Comparison of ENCODE assay signal across 17 cellular contexts in the genomic region with DNA sequence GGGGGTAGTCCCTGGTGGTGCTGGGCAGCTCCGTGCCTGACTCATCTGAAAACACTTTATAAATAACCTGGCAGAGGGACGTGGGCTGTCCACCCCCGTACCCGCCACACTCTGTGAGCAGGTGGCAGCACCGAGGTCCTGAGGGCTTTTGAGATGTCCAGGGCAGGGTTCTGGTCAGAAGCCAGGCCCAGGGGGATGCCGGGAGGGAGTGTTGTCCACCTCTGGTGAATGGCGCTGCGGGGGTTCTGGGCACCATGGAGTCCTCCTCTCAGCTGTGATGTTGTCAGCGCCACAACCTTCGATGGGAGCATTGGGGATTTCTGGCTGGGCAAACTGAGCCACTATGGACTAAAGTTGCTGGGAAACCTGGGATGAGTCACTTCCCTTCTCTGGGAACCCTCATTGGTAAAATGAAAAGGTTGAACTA. TPM values are rescaled to one million over a fixed set of nuclear protein-coding genes. Genes with fewer than 3 reads are reported as not detected.
DNase-seq lines count a peak whose midpoint lies in the region; ATAC-seq and TF ChIP-seq lines count a peak whose summit lies in the region.
"Had no signal": no experiment of that assay in that cellular context is flagged by ENCODE, and none has a peak within 500 bp of the region (broad histone marks: within the 10 kb centered on the region; RNA-seq: fewer than 3 reads in every experiment).

No MANE protein-coding gene starts in this region.

- H2AFZ ChIP-seq in mammary epithelial cell (ENCODE audit: low read depth, low read length): peak overlapping the region; percentile 54

- ATAC-seq in left lung (peak; percentile 39), GM19467 (IDR thresholded peaks at IDR 0.05; ENCODE audit: unreplicated experiment) (no peak), GM18867 (IDR thresholded peaks at IDR 0.05; ENCODE audit: unreplicated experiment) (no peak)

- no peaks in the 10 kb centered on the region for H4K20me1 ChIP-seq in mammary epithelial cell (ENCODE audit: insufficient read depth, low read length)

- H3K27ac ChIP-seq in mammary epithelial cell (ENCODE audit: insufficient read depth, low read depth, low read length): no peak overlapping the region
- no peak overlapping the region for H3K27ac ChIP-seq in left lung
- H3K27ac ChIP-seq in tibial artery: no peak overlapping the region
- H3K27ac ChIP-seq: ascending aorta, right lobe of liver, upper lobe of left lung had no signal

- H3K79me2 ChIP-seq in mammary epithelial cell (ENCODE audit: insufficient read depth, low read length): no peaks in the 10 kb centered on the region

- in situ Hi-C loops in Caki2 (cut with HindIII; ENCODE audit: low pct_unique_long_range_greater_than_20kb, low sequenced_read_pairs) (no loop called here), mammary epithelial cell (cut with MboI; ENCODE audit: low sequenced_read_pairs in 2 of 2) (no loop called here)

- no TSS peak for BruUV-seq in mammary epithelial cell (replicated peaks; lab: Mats Ljungman, UMichigan)

- DNase-seq in Caki2 (ENCODE audit: low read depth) (peak; percentile 23), HT1080 (ENCODE audit: low read depth) (peak; percentile 33), mammary epithelial cell (peak; percentile 79), left lung (no peak), tibial artery (no peak)
- DNase-seq in stimulated activated CD4-positive, alpha-beta T cell treated with anti-CD3 and anti-CD28 coated beads, Interleukin-4, amount 100 ng/mL, for 1 hour: no peak
- DNase-seq: activated gamma-delta T cell; AML-193; MG63; right lobe of liver; stimulated activated CD4-positive, alpha-beta T cell treated with anti-CD3 and anti-CD28 coated beads, Interleukin-2, amount 100 ng/mL, for 48 hours; SW 1271; upper lobe of left lung had no signal

- H3K4me3 ChIP-seq in mammary epithelial cell (replicated peaks in 1 of 3; ENCODE audit: insufficient read depth in 1 of 3, low read depth in 2 of 3, low read length in 3 of 3) (no peak overlapping the region), left lung (no peak overlapping the region), tibial artery (no peak overlapping the region)
- H3K4me3 ChIP-seq: ascending aorta, MG63, right lobe of liver, upper lobe of left lung had no signal

- CTCF ChIA-PET in mammary epithelial cell (lab: Charles Lee; ENCODE audit: low non-redundant PET): no interaction called here

- H3K4me2 ChIP-seq in mammary epithelial cell (ENCODE audit: insufficient read depth, low read depth, low read length): peak overlapping the region; percentile 42

- H3K4me1 ChIP-seq in mammary epithelial cell (ENCODE audit: insufficient read depth, low read length) (peaks cover 16% of the 10 kb centered on the region), left lung (no peaks in the 10 kb centered on the region), tibial artery (no peaks in the 10 kb centered on the region)
- H3K4me1 ChIP-seq: ascending aorta, right lobe of liver, upper lobe of left lung had no signal

- H3K27me3 ChIP-seq in mammary epithelial cell (ENCODE audit: insufficient read depth, low read length) (no peaks in the 10 kb centered on the region), left lung (peaks cover 0 to 64% of the 10 kb centered on the region in 2 donors), tibial artery (peaks cover 0 to 27% of the 10 kb centered on the region in 2 donors)
- H3K27me3 ChIP-seq: ascending aorta, MG63, right lobe of liver, upper lobe of left lung had no signal

- peak overlapping the region; percentile 9 for H3K9ac ChIP-seq in mammary epithelial cell (ENCODE audit: insufficient read depth, low read length)

- intact Hi-C loops in mammary epithelial cell (cut with micrococcal nuclease): no loop called here
- intact Hi-C loops in left lung (cut with DNase I): no loop called here
- intact Hi-C loops in tibial artery (cut with DNase I; ENCODE audit: low total_unique reads): no loop called here

- H3K36me3 ChIP-seq in mammary epithelial cell (ENCODE audit: insufficient read depth, low read length) (no peaks in the 10 kb centered on the region), left lung (no peaks in the 10 kb centered on the region), tibial artery (no peaks in the 10 kb centered on the region)
- H3K36me3 ChIP-seq: ascending aorta, MG63, right lobe of liver, upper lobe of left lung had no signal

- WGBS in mammary epithelial cell (ENCODE audit: low coverage, missing lambda C conversion rate): 7% methylated on average over 10 of the region's 10 CpGs

- no peak for TF ChIP-seq CTCF in mammary epithelial cell (conservative IDR thresholded peaks at IDR 0.05 in 1 of 2, IDR thresholded peaks at IDR 0.05 in 1 of 2; ENCODE audit: extremely low read depth in 1 of 2, insufficient read depth in 1 of 2, low read depth in 1 of 2, low read length in 2 of 2)
- TF ChIP-seq CTCF in left lung (IDR thresholded peaks at IDR 0.05): no peak
- TF ChIP-seq CTCF in tibial artery (IDR thresholded peaks at IDR 0.05): no peak

- dilution Hi-C loops in mammary epithelial cell (cut with HindIII; ENCODE audit: low sequenced_read_pairs): no loop called here

- no peaks in the 10 kb centered on the region for H3K9me3 ChIP-seq in mammary epithelial cell (replicated peaks; ENCODE audit: insufficient read depth, low read length)
- no peaks in the 10 kb centered on the region for H3K9me3 ChIP-seq in left lung
- H3K9me3 ChIP-seq in tibial artery: no peaks in the 10 kb centered on the region
- H3K9me3 ChIP-seq: ascending aorta, MG63, right lobe of liver, upper lobe of left lung had no signal

RNA-seq across cellular contexts. Expression of gene GOLGA7B, which starts 27.4 kb away (rescaled TPM):
- 5.1 and 5.4 TPM in 2 replicates for total RNA-seq in Caki2 (2014; rRNA removed; shearing (Covaris generic); ENCODE audit: low replicate concordance)
- 0.33 and 0.39 TPM in 2 replicates for total RNA-seq in HT1080 (2014; rRNA removed; shearing (Covaris generic))
- 0.32 and 0.41 TPM in 2 replicates for polyA plus RNA-seq in HT1080 (2015; cell fraction: cytosol; rRNA removed)
- polyA plus RNA-seq in HT1080 (2015; cell fraction: nucleus; rRNA removed): 0.19 and 0.55 TPM in 2 replicates
- total RNA-seq in mammary epithelial cell (1 to 10 TPM in 1 of 2 donors, under 1 TPM in 1; 0.50 to 3.1 TPM), left lung (1 to 10 TPM in 1 of 2 donors, under 1 TPM in 1; 0.68 to 1.9 TPM)
- polyA plus RNA-seq in mammary epithelial cell: 1.6 TPM
- 4.2 TPM for polyA minus RNA-seq in mammary epithelial cell

RNA-seq across cellular contexts. Expression of gene SFRP5, which starts 50.5 kb away (rescaled TPM):
- not detected in 2 replicates for total RNA-seq in Caki2 (2014; rRNA removed; shearing (Covaris generic); ENCODE audit: low replicate concordance)
- total RNA-seq in HT1080 (2014; rRNA removed; shearing (Covaris generic)): not detected in 2 replicates
- polyA plus RNA-seq in HT1080 (2015; cell fraction: cytosol; rRNA removed): not detected in 2 replicates
- not detected in 2 replicates for polyA plus RNA-seq in HT1080 (2015; cell fraction: nucleus; rRNA removed)
- not detected for total RNA-seq in mammary epithelial cell
- polyA plus RNA-seq in mammary epithelial cell: not detected
- polyA minus RNA-seq in mammary epithelial cell: 0.31 TPM
- total RNA-seq in left lung: 1 to 10 TPM in 1 of 2 donors, under 1 TPM in 1; 0.24 to 1.9 TPM
- total RNA-seq: ascending aorta, lung microvascular endothelial cell had no signal

Comparison
In these comparisons a context has a peak if more than half of its experiments do, and no peak if none do; other contexts are left out.
1. DNase-seq: peak in Caki2 (single experiment), HT1080 (single experiment) and mammary epithelial cell (single experiment); none in left lung (0 of 2), tibial artery (0 of 2) and stimulated activated CD4-positive, alpha-beta T cell treated with anti-CD3 and anti-CD28 coated beads, Interleukin-4, amount 100 ng/mL, for 1 hour (single experiment).